ENCODE assay signal across 16 cellular contexts in the genomic region with DNA sequence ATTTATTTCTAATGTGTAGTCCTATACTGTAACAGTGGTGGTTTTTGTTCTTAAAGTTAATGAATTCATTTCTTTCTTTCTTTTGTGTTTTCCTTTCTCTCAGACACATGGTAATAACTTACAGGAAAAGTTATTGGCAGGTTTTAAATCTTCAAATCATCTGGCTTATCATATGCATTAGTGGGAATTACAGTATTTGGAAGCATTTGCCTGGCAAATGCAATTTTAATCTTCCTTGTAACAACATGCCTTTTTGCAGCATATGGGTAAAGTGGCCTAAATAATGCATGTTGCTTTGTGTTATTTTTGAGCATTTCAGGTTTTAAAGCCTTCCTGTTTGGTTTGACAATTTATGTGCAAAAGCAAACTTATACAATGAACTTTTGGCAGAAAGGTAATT.
"Had no signal": no experiment of that assay in that cellular context is flagged by ENCODE, and none has a peak within 500 bp of the region (broad histone marks: within the 10 kb centered on the region; RNA-seq: fewer than 3 reads in every experiment).

No MANE protein-coding gene starts in this region.

- H3K27ac ChIP-seq: cardiac muscle cell, epithelial cell of prostate, foreskin keratinocyte, testis, upper lobe of left lung had no signal

- H3K4me3 ChIP-seq: cardiac muscle cell, lung, stomach, testis, upper lobe of left lung had no signal

- H3K36me3 ChIP-seq: cardiac muscle cell had no signal

- H3K27me3 ChIP-seq: cardiac muscle cell, foreskin keratinocyte, stomach, testis, upper lobe of left lung had no signal

- H3K9me3 ChIP-seq: stomach, testis, upper lobe of left lung had no signal

- H3K4me1 ChIP-seq: foreskin keratinocyte, testis had no signal

- DNase-seq: activated CD4-positive, alpha-beta T cell treated with anti-CD3 and anti-CD28 coated beads for 1 hour; activated CD4-positive, alpha-beta T cell treated with anti-CD3 and anti-CD28 coated beads, Interleukin-2, amount 50 U/mL, for 4 hours; activated effector memory CD4-positive, alpha-beta T cell treated with anti-CD3 and anti-CD28 coated beads, Interleukin-2, amount 50 U/mL, for 16 hours; activated naive CD4-positive, alpha-beta T cell treated with anti-CD3 and anti-CD28 coated beads, Interleukin-2, amount 50 U/mL, for 16 hours; activated T-cell treated with anti-CD3 and anti-CD28 coated beads, Interleukin-2, amount 50 U/mL, for 72 hours; dermis blood vessel endothelial cell; foreskin keratinocyte; kidney; stimulated activated CD4-positive, alpha-beta T cell treated with anti-CD3 and anti-CD28 coated beads, Interleukin-15, amount 100 ng/mL, for 24 hours; stimulated activated CD4-positive, alpha-beta T cell treated with anti-CD3 and anti-CD28 coated beads, Interleukin-4, amount 100 ng/mL, for 1 hour; stomach; testis had no signal
